ENCODE assay signal across 18 cellular contexts in genomic region chr20:44034965-44035635, GRCh38.
"Had no signal": no experiment of that assay in that cellular context is flagged by ENCODE, and none has a peak within 500 bp of the region (broad histone marks: within the 10 kb centered on the region; RNA-seq: fewer than 3 reads in every experiment).

No MANE protein-coding gene starts in this region.

- H3K27me3 ChIP-seq: gastroesophageal sphincter, ovary, upper lobe of left lung had no signal

- H3K27ac Mint-ChIP-seq: activated naive CD4-positive, alpha-beta T cell treated with anti-CD3 and anti-CD28 coated beads for 36 hours; activated T-helper 1 cell treated with anti-CD3 and anti-CD28 coated beads, Interleukin-12 subunit alpha, Interleukin-12 subunit beta, Interleukin-2, Interleukin-4 antibody, amounts not matched to agents 30 ng/mL and 10 ng/mL and 1 ng/mL, durations not matched to agents 14 hours and 24 hours and 36 hours; effector memory CD8-positive, alpha-beta T cell; natural killer cell; stimulated activated effector memory CD8-positive, alpha-beta T cell treated with anti-CD3 and anti-CD28 coated beads, Interleukin-12 subunit alpha, Interleukin-12 subunit beta, amount 100 ng/mL, for 72 hours; T-helper 1 cell treated with Interleukin-12 subunit alpha and Interleukin-12 subunit beta and Interleukin-4 antibody, amounts not matched to agents 30 μg/mL and 1 μg/mL, for 36 hours had no signal

- H3K9me3 ChIP-seq: adrenal gland, gastroesophageal sphincter, mucosa of descending colon, ovary, suprapubic skin, upper lobe of left lung had no signal

- H3K4me3 Mint-ChIP-seq: activated naive CD4-positive, alpha-beta T cell treated with anti-CD3 and anti-CD28 coated beads for 36 hours; activated T-helper 1 cell treated with anti-CD3 and anti-CD28 coated beads, Interleukin-12 subunit alpha, Interleukin-12 subunit beta, Interleukin-2, Interleukin-4 antibody, amounts not matched to agents 30 ng/mL and 10 ng/mL and 1 ng/mL, durations not matched to agents 14 hours and 24 hours and 36 hours; central memory CD8-positive, alpha-beta T cell; effector memory CD8-positive, alpha-beta T cell; natural killer cell; stimulated activated effector memory CD8-positive, alpha-beta T cell treated with anti-CD3 and anti-CD28 coated beads, Interleukin-12 subunit alpha, Interleukin-12 subunit beta, amount 100 ng/mL, for 72 hours; T-helper 1 cell treated with Interleukin-12 subunit alpha and Interleukin-12 subunit beta and Interleukin-4 antibody, amounts not matched to agents 30 μg/mL and 1 μg/mL, for 36 hours had no signal

- H3K9me3 Mint-ChIP-seq: activated naive CD4-positive, alpha-beta T cell treated with anti-CD3 and anti-CD28 coated beads for 36 hours; central memory CD8-positive, alpha-beta T cell; natural killer cell; stimulated activated effector memory CD8-positive, alpha-beta T cell treated with anti-CD3 and anti-CD28 coated beads, Interleukin-12 subunit alpha, Interleukin-12 subunit beta, amount 100 ng/mL, for 72 hours; T-helper 1 cell treated with Interleukin-12 subunit alpha and Interleukin-12 subunit beta and Interleukin-4 antibody, amounts not matched to agents 30 μg/mL and 1 μg/mL, for 36 hours had no signal

- H3K27ac ChIP-seq: adrenal gland, epithelial cell of prostate, gastroesophageal sphincter, ovary, suprapubic skin, upper lobe of left lung had no signal

- H3K4me1 ChIP-seq: adrenal gland, suprapubic skin, upper lobe of left lung had no signal

- ATAC-seq: activated CD4-positive, CD25-positive, alpha-beta regulatory T cell treated with anti-CD3 and anti-CD28 coated beads, Interleukin-2, amount 50 U/mL, for 24 hours; effector memory CD8-positive, alpha-beta T cell; gastroesophageal sphincter; left cardiac atrium; mucosa of descending colon; natural killer cell; stimulated activated effector memory CD8-positive, alpha-beta T cell treated with anti-CD3 and anti-CD28 coated beads, Interleukin-12 subunit alpha, Interleukin-12 subunit beta, amount 100 ng/mL, for 72 hours had no signal

- H3K4me3 ChIP-seq: adrenal gland, gastroesophageal sphincter, mucosa of descending colon, ovary, suprapubic skin, upper lobe of left lung had no signal

- H3K36me3 Mint-ChIP-seq: natural killer cell; stimulated activated effector memory CD8-positive, alpha-beta T cell treated with anti-CD3 and anti-CD28 coated beads, Interleukin-12 subunit alpha, Interleukin-12 subunit beta, amount 100 ng/mL, for 72 hours had no signal

- H3K36me3 ChIP-seq: adrenal gland, ovary, suprapubic skin, upper lobe of left lung had no signal

- DNase-seq: activated CD4-positive, alpha-beta T cell treated with anti-CD3 and anti-CD28 coated beads, Interleukin-2, amount 50 U/mL, for 4 hours; activated naive CD4-positive, alpha-beta T cell treated with anti-CD3 and anti-CD28 coated beads for 36 hours; effector memory CD8-positive, alpha-beta T cell; left cardiac atrium; mucosa of descending colon; natural killer cell; ovary; SHP77 had no signal
